ENCODE assay signal across 1 cellular context in the genomic region with DNA sequence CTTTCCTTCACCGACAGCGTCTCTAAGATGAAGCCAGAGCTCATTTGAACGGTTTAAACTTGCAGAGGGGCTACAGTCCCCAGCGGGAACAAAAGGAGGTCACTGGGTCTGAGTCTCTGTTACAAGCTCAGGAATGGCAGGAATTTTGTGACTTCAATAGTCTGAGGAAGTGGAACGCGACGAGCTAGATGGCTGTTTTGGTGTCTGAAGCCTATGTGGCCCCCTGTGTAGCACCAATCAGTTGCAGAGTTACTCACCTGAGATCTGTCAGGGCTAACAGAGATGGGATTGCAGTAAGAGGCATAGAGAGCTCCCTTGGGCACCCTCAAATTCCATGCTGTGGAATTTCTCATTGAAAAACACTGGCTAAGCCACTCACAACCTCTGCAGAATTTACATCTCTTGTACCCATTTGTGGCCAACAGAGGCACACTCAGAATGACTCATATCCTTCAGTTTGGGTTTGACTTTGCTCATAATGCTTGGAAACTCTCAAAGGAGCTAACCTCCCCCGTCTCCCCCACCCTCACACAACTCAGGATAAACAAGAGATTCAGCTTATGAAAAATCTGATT.
TF ChIP-seq lines count a peak whose summit lies in the region.

No MANE protein-coding gene starts in this region.

TF ChIP-seq in GM23338, 12 proteins besides CTCF, POLR2A, EP300 and RAD21 (continued from another document):
- TF ChIP-seq, protein P1, sequence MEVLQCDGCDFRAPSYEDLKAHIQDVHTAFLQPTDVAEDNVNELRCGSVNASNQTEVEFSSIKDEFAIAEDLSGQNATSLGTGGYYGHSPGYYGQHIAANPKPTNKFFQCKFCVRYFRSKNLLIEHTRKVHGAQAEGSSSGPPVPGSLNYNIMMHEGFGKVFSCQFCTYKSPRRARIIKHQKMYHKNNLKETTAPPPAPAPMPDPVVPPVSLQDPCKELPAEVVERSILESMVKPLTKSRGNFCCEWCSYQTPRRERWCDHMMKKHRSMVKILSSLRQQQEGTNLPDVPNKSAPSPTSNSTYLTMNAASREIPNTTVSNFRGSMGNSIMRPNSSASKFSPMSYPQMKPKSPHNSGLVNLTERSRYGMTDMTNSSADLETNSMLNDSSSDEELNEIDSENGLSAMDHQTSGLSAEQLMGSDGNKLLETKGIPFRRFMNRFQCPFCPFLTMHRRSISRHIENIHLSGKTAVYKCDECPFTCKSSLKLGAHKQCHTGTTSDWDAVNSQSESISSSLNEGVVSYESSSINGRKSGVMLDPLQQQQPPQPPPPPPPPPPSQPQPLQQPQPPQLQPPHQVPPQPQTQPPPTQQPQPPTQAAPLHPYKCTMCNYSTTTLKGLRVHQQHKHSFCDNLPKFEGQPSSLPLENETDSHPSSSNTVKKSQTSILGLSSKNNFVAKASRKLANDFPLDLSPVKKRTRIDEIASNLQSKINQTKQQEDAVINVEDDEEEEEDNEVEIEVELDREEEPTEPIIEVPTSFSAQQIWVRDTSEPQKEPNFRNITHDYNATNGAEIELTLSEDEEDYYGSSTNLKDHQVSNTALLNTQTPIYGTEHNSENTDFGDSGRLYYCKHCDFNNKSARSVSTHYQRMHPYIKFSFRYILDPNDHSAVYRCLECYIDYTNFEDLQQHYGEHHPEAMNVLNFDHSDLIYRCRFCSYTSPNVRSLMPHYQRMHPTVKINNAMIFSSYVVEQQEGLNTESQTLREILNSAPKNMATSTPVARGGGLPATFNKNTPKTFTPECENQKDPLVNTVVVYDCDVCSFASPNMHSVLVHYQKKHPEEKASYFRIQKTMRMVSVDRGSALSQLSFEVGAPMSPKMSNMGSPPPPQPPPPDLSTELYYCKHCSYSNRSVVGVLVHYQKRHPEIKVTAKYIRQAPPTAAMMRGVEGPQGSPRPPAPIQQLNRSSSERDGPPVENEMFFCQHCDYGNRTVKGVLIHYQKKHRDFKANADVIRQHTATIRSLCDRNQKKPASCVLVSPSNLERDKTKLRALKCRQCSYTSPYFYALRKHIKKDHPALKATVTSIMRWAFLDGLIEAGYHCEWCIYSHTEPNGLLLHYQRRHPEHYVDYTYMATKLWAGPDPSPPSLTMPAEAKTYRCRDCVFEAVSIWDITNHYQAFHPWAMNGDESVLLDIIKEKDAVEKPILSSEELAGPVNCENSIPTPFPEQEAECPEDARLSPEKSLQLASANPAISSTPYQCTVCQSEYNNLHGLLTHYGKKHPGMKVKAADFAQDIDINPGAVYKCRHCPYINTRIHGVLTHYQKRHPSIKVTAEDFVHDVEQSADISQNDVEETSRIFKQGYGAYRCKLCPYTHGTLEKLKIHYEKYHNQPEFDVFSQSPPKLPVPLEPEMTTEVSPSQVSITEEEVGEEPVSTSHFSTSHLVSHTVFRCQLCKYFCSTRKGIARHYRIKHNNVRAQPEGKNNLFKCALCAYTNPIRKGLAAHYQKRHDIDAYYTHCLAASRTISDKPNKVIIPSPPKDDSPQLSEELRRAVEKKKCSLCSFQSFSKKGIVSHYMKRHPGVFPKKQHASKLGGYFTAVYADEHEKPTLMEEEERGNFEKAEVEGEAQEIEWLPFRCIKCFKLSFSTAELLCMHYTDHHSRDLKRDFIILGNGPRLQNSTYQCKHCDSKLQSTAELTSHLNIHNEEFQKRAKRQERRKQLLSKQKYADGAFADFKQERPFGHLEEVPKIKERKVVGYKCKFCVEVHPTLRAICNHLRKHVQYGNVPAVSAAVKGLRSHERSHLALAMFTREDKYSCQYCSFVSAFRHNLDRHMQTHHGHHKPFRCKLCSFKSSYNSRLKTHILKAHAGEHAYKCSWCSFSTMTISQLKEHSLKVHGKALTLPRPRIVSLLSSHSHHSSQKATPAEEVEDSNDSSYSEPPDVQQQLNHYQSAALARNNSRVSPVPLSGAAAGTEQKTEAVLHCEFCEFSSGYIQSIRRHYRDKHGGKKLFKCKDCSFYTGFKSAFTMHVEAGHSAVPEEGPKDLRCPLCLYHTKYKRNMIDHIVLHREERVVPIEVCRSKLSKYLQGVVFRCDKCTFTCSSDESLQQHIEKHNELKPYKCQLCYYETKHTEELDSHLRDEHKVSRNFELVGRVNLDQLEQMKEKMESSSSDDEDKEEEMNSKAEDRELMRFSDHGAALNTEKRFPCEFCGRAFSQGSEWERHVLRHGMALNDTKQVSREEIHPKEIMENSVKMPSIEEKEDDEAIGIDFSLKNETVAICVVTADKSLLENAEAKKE (CRISPR knock-in tag; IDR thresholded peaks at IDR 0.05): peak; percentile 21; the same call in 1 of the 2 replicates
